ENCODE assay signal across 14 cellular contexts in genomic region chr12:68617160-68617926, GRCh38. TPM values are rescaled to one million over a fixed set of nuclear protein-coding genes. Genes with fewer than 3 reads are reported as not detected.
DNase-seq lines count a peak whose midpoint lies in the region; ATAC-seq and TF ChIP-seq lines count a peak whose summit lies in the region.
"Had no signal": no experiment of that assay in that cellular context is flagged by ENCODE, and none has a peak within 500 bp of the region (broad histone marks: within the 10 kb centered on the region; RNA-seq: fewer than 3 reads in every experiment).

No MANE protein-coding gene starts in this region.

- H4K91ac ChIP-seq in trophoblast cell (ENCODE audit: low read depth, low read length) = no peak overlapping the region

- peak overlapping the region; percentile 17 for H3K4me3 Mint-ChIP-seq in activated CD4-positive, alpha-beta T cell treated with anti-CD3 and anti-CD28 coated beads for 36 hours
- H3K4me3 Mint-ChIP-seq in dendritic cell treated with granulocyte-macrophage colony-stimulating factor and Interleukin-4, amounts not matched to agents 40 ng/mL and 50 ng/mL, for 4 days = no peak overlapping the region

- no peak overlapping the region for H2AFZ ChIP-seq in trophoblast cell (ENCODE audit: insufficient read depth, low read length, poor library complexity)

- H3K36me3 ChIP-seq in trophoblast cell (ENCODE audit: control insufficient read depth in 1 of 2, insufficient read depth in 2 of 2, low read length in 2 of 2) (peaks cover 2 to 6% of the 10 kb centered on the region in 2 experiments), upper lobe of left lung (no peaks in the 10 kb centered on the region)

- H3K36me3 Mint-ChIP-seq in activated CD4-positive, alpha-beta T cell treated with anti-CD3 and anti-CD28 coated beads for 36 hours (ENCODE audit: low read depth) = peaks cover 48% of the 10 kb centered on the region
- H3K36me3 Mint-ChIP-seq in dendritic cell treated with granulocyte-macrophage colony-stimulating factor and Interleukin-4, amounts not matched to agents 40 ng/mL and 50 ng/mL, for 4 days (ENCODE audit: low read depth) = peaks cover 47% of the 10 kb centered on the region

- no peak overlapping the region for H3K23ac ChIP-seq in trophoblast cell (ENCODE audit: low read length)

- H3K14ac ChIP-seq in trophoblast cell (ENCODE audit: low read length) = no peak overlapping the region

- no peak overlapping the region for H3K4me2 ChIP-seq in trophoblast cell (ENCODE audit: low read length)

- TF ChIP-seq POLR2A in NB4 (IDR thresholded peaks at IDR 0.05; ENCODE audit: extremely low read depth, insufficient read length) = no peak
- no peak for TF ChIP-seq POLR2A in upper lobe of left lung (IDR thresholded peaks at IDR 0.05)

- no peak overlapping the region for H3K18ac ChIP-seq in trophoblast cell (ENCODE audit: low read length)

- WGBS in trophoblast cell (ENCODE audit: extremely low coverage, insufficient coverage, insufficient read length) = no CpG with 5 or more reads among the region's 4 CpGs
- 70 to 78% methylated on average over 4 of the region's 4 CpGs for WGBS in upper lobe of left lung, 2 donors

- no peaks in the 10 kb centered on the region for H3K79me1 ChIP-seq in trophoblast cell (ENCODE audit: low read length)

- H3K4me3 ChIP-seq in NB4 (ENCODE audit: low read depth, low read length) (peak overlapping the region; percentile 3), trophoblast cell (ENCODE audit: low read depth, low read length) (no peak overlapping the region), upper lobe of left lung (no peak overlapping the region)

- H3K4ac ChIP-seq in trophoblast cell (ENCODE audit: low read depth, low read length) = peak overlapping the region; percentile 19

- no peak overlapping the region for H2BK120ac ChIP-seq in trophoblast cell (ENCODE audit: insufficient read depth, low read length, poor library complexity)

- H3K27me3 Mint-ChIP-seq in activated CD4-positive, alpha-beta T cell treated with anti-CD3 and anti-CD28 coated beads for 36 hours = no peaks in the 10 kb centered on the region
- no peaks in the 10 kb centered on the region for H3K27me3 Mint-ChIP-seq in dendritic cell treated with granulocyte-macrophage colony-stimulating factor and Interleukin-4, amounts not matched to agents 40 ng/mL and 50 ng/mL, for 4 days
- H3K27me3 Mint-ChIP-seq: naive B cell had no signal

- DNase-seq in activated CD4-positive, alpha-beta T cell treated with anti-CD3 and anti-CD28 coated beads for 36 hours = no peak
- no peak for DNase-seq in activated CD4-positive, alpha-beta T cell treated with anti-CD3 and anti-CD28 coated beads, Interleukin-2, amount 50 U/mL, for 4 hours
- no peak for DNase-seq in NB4 (ENCODE audit: low read depth)
- DNase-seq in trophoblast cell = no peak
- no peak for DNase-seq in upper lobe of left lung
- DNase-seq: GDM1; KBM-7; naive B cell; RPMI8226; stimulated activated CD8-positive, alpha-beta memory T cell treated with anti-CD3 and anti-CD28 coated beads, Interleukin-4, amount 100 ng/mL, for 48 hours had no signal

- H3K4me1 ChIP-seq in trophoblast cell (ENCODE audit: control insufficient read depth in 1 of 2, insufficient read depth in 2 of 2, low read length in 2 of 2) = no peaks in the 10 kb centered on the region
- peaks cover 72 to 98% (median 94%) of the 10 kb centered on the region in 4 donors for H3K4me1 ChIP-seq in upper lobe of left lung

- H2BK12ac ChIP-seq in trophoblast cell (ENCODE audit: low read length) = no peak overlapping the region

- intact Hi-C loops in activated CD4-positive, alpha-beta T cell treated with anti-CD3 and anti-CD28 coated beads for 36 hours (cut with DNase I, micrococcal nuclease) = no loop called here
- intact Hi-C loops in dendritic cell treated with granulocyte-macrophage colony-stimulating factor and Interleukin-4, amounts not matched to agents 40 ng/mL and 50 ng/mL, for 4 days (cut with micrococcal nuclease) = no loop called here

- TF ChIP-seq EP300 in upper lobe of left lung (IDR thresholded peaks at IDR 0.05) = no peak

- no peaks in the 10 kb centered on the region for H3K9me3 ChIP-seq in trophoblast cell (ENCODE audit: insufficient read depth, low read depth, low read length)
- H3K9me3 ChIP-seq in upper lobe of left lung = no peaks in the 10 kb centered on the region

- H3K27ac ChIP-seq in trophoblast cell (ENCODE audit: low read depth, low read length) = no peak overlapping the region
- no peak overlapping the region for H3K27ac ChIP-seq in upper lobe of left lung
- H3K27ac ChIP-seq: VCaP had no signal

- CTCF ChIA-PET in activated CD4-positive, alpha-beta T cell treated with anti-CD3 and anti-CD28 coated beads for 36 hours (lab: Charles Lee) = interaction anchor here (1.1 to 1.7 kb wide), 5 partner anchors 10 to 257 kb away, joined by 3 to 9 read pairs (median 4); no protein-coding TSS in a partner anchor

- H3K9me3 Mint-ChIP-seq in activated CD4-positive, alpha-beta T cell treated with anti-CD3 and anti-CD28 coated beads for 36 hours (ENCODE audit: low read depth) = no peaks in the 10 kb centered on the region
- no peaks in the 10 kb centered on the region for H3K9me3 Mint-ChIP-seq in dendritic cell treated with granulocyte-macrophage colony-stimulating factor and Interleukin-4, amounts not matched to agents 40 ng/mL and 50 ng/mL, for 4 days
- H3K9me3 Mint-ChIP-seq: naive B cell had no signal

- peak; percentile 57 for ATAC-seq in activated CD4-positive, alpha-beta T cell treated with anti-CD3 and anti-CD28 coated beads for 36 hours
- ATAC-seq in HG02970 (IDR thresholded peaks at IDR 0.05; ENCODE audit: low FRiP score, unreplicated experiment) (no peak), HG02571 (IDR thresholded peaks at IDR 0.05; ENCODE audit: unreplicated experiment) (no peak), upper lobe of left lung (ENCODE audit: low FRiP score in 2 of 2) (no peak)

- H2AK5ac ChIP-seq in trophoblast cell (ENCODE audit: low read length) = no peak overlapping the region

- no peak overlapping the region for H2BK5ac ChIP-seq in trophoblast cell (ENCODE audit: low read depth, low read length, poor library complexity)

- peaks cover 15% of the 10 kb centered on the region for H3K79me2 ChIP-seq in trophoblast cell (ENCODE audit: control insufficient read depth, insufficient read depth, low read length, poor library complexity)

- H3K9ac ChIP-seq in trophoblast cell (ENCODE audit: low read length) = no peak overlapping the region

- no peak overlapping the region for H4K12ac ChIP-seq in trophoblast cell (ENCODE audit: low read depth, low read length)

- POLR2A ChIA-PET in activated CD4-positive, alpha-beta T cell treated with anti-CD3 and anti-CD28 coated beads for 36 hours (lab: Charles Lee) = interaction anchor here (0.6 to 1.3 kb wide), 5 partner anchors 14 to 68 kb away, joined by 3 to 5 read pairs (median 3); no protein-coding TSS in a partner anchor

- H3K27ac Mint-ChIP-seq in activated CD4-positive, alpha-beta T cell treated with anti-CD3 and anti-CD28 coated beads for 36 hours = peak overlapping the region; percentile 73
- H3K27ac Mint-ChIP-seq in dendritic cell treated with granulocyte-macrophage colony-stimulating factor and Interleukin-4, amounts not matched to agents 40 ng/mL and 50 ng/mL, for 4 days = peak overlapping the region; percentile 34

- H4K8ac ChIP-seq in trophoblast cell (ENCODE audit: low read depth, low read length) = no peak overlapping the region

- H3K27me3 ChIP-seq in trophoblast cell (ENCODE audit: insufficient read depth, low read length) (no peaks in the 10 kb centered on the region), upper lobe of left lung (no peaks in the 10 kb centered on the region)

- TF ChIP-seq CTCF in NB4 (IDR thresholded peaks at IDR 0.05; ENCODE audit: low read depth, low read length) (no peak), upper lobe of left lung (IDR thresholded peaks at IDR 0.05) (no peak)

- H3K4me1 Mint-ChIP-seq in activated CD4-positive, alpha-beta T cell treated with anti-CD3 and anti-CD28 coated beads for 36 hours = peaks cover 87% of the 10 kb centered on the region
- H3K4me1 Mint-ChIP-seq in dendritic cell treated with granulocyte-macrophage colony-stimulating factor and Interleukin-4, amounts not matched to agents 40 ng/mL and 50 ng/mL, for 4 days (ENCODE audit: low read depth) = peaks cover 66% of the 10 kb centered on the region

RNA-seq across cellular contexts. Expression of gene RAP1B, which starts 6.6 kb away (rescaled TPM):
- total RNA-seq in activated CD4-positive, alpha-beta T cell treated with anti-CD3 and anti-CD28 coated beads for 36 hours = 100 to 1,000 TPM; 174 to 242 TPM
- polyA plus RNA-seq in trophoblast cell (2013) = 524 and 542 TPM in 2 replicates
- 100 to 1,000 TPM; 135 to 208 (median 162) TPM for total RNA-seq in upper lobe of left lung
